ENCODE assay signal across 1 cellular context in the genomic region with DNA sequence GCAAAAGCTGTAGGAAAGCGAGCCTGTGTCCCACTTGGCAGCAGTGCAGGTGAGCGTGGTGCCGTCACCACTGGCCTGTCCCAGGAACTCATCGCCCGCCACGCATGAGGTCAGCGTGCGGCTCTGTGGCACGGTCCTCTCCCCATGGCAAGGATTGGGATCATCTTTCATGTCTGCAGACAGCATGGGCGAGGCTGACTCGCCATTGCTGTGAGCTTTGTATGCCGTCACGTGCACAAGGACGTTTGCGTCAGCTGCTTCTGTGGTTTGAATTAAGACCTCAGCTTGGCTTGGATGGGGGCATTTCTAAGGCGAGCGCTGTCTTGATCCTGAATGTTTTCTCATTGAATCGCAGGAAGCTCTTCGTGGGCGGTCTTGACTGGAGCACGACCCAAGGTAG.
TF ChIP-seq lines count a peak whose summit lies in the region.

No MANE protein-coding gene starts in this region.

TF ChIP-seq in SK-N-SH, 30 proteins besides CTCF, POLR2A, EP300 and RAD21 (continued from another document):
- TF ChIP-seq, protein P1, sequence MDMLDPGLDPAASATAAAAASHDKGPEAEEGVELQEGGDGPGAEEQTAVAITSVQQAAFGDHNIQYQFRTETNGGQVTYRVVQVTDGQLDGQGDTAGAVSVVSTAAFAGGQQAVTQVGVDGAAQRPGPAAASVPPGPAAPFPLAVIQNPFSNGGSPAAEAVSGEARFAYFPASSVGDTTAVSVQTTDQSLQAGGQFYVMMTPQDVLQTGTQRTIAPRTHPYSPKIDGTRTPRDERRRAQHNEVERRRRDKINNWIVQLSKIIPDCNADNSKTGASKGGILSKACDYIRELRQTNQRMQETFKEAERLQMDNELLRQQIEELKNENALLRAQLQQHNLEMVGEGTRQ (IDR thresholded peaks at IDR 0.05; ENCODE audit: borderline replicate concordance, low read depth, low read length): no peak
- TF ChIP-seq MXI1 (IDR thresholded peaks at IDR 0.05; ENCODE audit: low read depth, low read length): no peak
- TF ChIP-seq, protein P2, sequence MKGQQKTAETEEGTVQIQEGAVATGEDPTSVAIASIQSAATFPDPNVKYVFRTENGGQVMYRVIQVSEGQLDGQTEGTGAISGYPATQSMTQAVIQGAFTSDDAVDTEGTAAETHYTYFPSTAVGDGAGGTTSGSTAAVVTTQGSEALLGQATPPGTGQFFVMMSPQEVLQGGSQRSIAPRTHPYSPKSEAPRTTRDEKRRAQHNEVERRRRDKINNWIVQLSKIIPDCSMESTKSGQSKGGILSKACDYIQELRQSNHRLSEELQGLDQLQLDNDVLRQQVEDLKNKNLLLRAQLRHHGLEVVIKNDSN (IDR thresholded peaks at IDR 0.05; ENCODE audit: borderline replicate concordance, low read depth): no peak
- no peak for TF ChIP-seq FOSL2 (IDR thresholded peaks at IDR 0.05; ENCODE audit: borderline replicate concordance, low read depth)
- no peak for TF ChIP-seq YY1 (IDR thresholded peaks at IDR 0.05; ENCODE audit: low read depth)
- TF ChIP-seq TAF1 (IDR thresholded peaks at IDR 0.05; ENCODE audit: borderline replicate concordance, low read depth, low read length): no peak
- no peak for TF ChIP-seq RFX5 (IDR thresholded peaks at IDR 0.05; ENCODE audit: low read length)
